In genomic region chr13:43880451-43880850, GRCh38 we compare ENCODE assay signal across 8 cellular contexts. TPM values are rescaled to one million over a fixed set of nuclear protein-coding genes. Genes with fewer than 3 reads are reported as not detected.
DNase-seq lines count a peak whose midpoint lies in the region; ATAC-seq, FAIRE-seq and TF ChIP-seq lines count a peak whose summit lies in the region.

No MANE protein-coding gene starts in this region.

- no peaks in the 10 kb centered on the region for H4K20me1 ChIP-seq in HepG2 (ENCODE audit: insufficient read depth, low read length)

- no peak for TF ChIP-seq EP300 in HepG2 (IDR thresholded peaks at IDR 0.05; ENCODE audit: low read depth in 2 of 2, low read length in 2 of 2)
- TF ChIP-seq EP300 in HepG2 (CRISPR knock-in tag; IDR thresholded peaks at IDR 0.05; ENCODE audit: borderline replicate concordance) = no peak

- H3K27ac ChIP-seq in ascending aorta (no peak overlapping the region), HepG2 (ENCODE audit: extremely low read length, insufficient read depth, low read length) (no peak overlapping the region), thymus (ENCODE audit: low read depth) (no peak overlapping the region)

- no peaks in the 10 kb centered on the region for H3K27me3 ChIP-seq in ascending aorta
- H3K27me3 ChIP-seq in HepG2 (ENCODE audit: control insufficient read depth in 1 of 2, insufficient read depth in 2 of 2, low read length in 2 of 2) = peaks cover 0 to 2% of the 10 kb centered on the region in 2 experiments; a peak in 2 of 5 replicates
- no peaks in the 10 kb centered on the region for H3K27me3 ChIP-seq in thymus (ENCODE audit: control insufficient read depth, insufficient read depth)

- no peak overlapping the region for H2AFZ ChIP-seq in HepG2 (ENCODE audit: low read length)

- H3K4me1 Mint-ChIP-seq in activated naive CD4-positive, alpha-beta T cell treated with anti-CD3 and anti-CD28 coated beads for 36 hours (ENCODE audit: low read depth) = peaks cover 23% of the 10 kb centered on the region

- ATAC-seq in HepG2 = no peak
- ATAC-seq in HG03025 (IDR thresholded peaks at IDR 0.05; ENCODE audit: low FRiP score, unreplicated experiment) = no peak

- in situ Hi-C loops in HepG2 (cut with HindIII; ENCODE audit: extremely low pct_ligation_motif_present, low pct_unique_long_range_greater_than_20kb) = no loop called here

- CTCF ChIA-PET in activated naive CD4-positive, alpha-beta T cell treated with anti-CD3 and anti-CD28 coated beads for 36 hours (lab: Charles Lee) = interaction anchor here (0.6 to 1.4 kb wide), 3 partner anchors 84 to 1451 kb away, joined by 3 read pairs; no protein-coding TSS in a partner anchor
- CTCF ChIA-PET in HepG2 (lab: Yijun Ruan, JAX; ENCODE audit: low intra/inter-chr PET ratio, low total read pairs) = no interaction called here

- H3K4me1 ChIP-seq in ascending aorta (peaks cover 0 to 9% of the 10 kb centered on the region in 2 donors), HepG2 (ENCODE audit: insufficient read depth, low read length) (peaks cover 20% of the 10 kb centered on the region), thymus (ENCODE audit: control insufficient read depth, insufficient read depth, low read length) (peaks cover 7% of the 10 kb centered on the region)

- H3K9me3 Mint-ChIP-seq in activated naive CD4-positive, alpha-beta T cell treated with anti-CD3 and anti-CD28 coated beads for 36 hours = no peaks in the 10 kb centered on the region

- H3K4me3 ChIP-seq in ascending aorta (peak overlapping the region; percentile 87 to 93), HepG2 (replicated peaks in 1 of 3; ENCODE audit: insufficient read depth in 1 of 3, low read depth in 2 of 3, low read length in 3 of 3) (peak overlapping the region; percentile 4 to 83 (median 81); a peak in 4 of 6 replicates), thymus (ENCODE audit: low read length) (peak overlapping the region; percentile 83)

- no peak for TF ChIP-seq RAD21 in HepG2 (CRISPR knock-in tag; IDR thresholded peaks at IDR 0.05)

- peak overlapping the region; percentile 88 for H3K4me3 Mint-ChIP-seq in activated naive CD4-positive, alpha-beta T cell treated with anti-CD3 and anti-CD28 coated beads for 36 hours

- intact Hi-C loops in activated naive CD4-positive, alpha-beta T cell treated with anti-CD3 and anti-CD28 coated beads for 36 hours (cut with micrococcal nuclease) = loop anchor here (5.0 kb wide), 1 partner anchor 697 kb away; the partner anchor contains the start of gene TSC22D1
- intact Hi-C loops in ascending aorta (cut with DNase I) (no loop called here), HepG2 (cut with micrococcal nuclease; ENCODE audit: unreplicated experiment) (no loop called here), posterior vena cava (cut with DNase I) (no loop called here)

- H3K36me3 Mint-ChIP-seq in activated naive CD4-positive, alpha-beta T cell treated with anti-CD3 and anti-CD28 coated beads for 36 hours (ENCODE audit: low read depth) = peaks cover 4% of the 10 kb centered on the region

- POLR2A ChIA-PET in HepG2 (lab: Yijun Ruan, JAX) = interaction anchor here (2.3 kb wide), 1 partner anchor 556 kb away, joined by 9 read pairs; no protein-coding TSS in a partner anchor

- BruUV-seq in HepG2 (replicated peaks; lab: Mats Ljungman, UMichigan) = no TSS peak

- peak overlapping the region; percentile 83 for H3K27ac Mint-ChIP-seq in activated naive CD4-positive, alpha-beta T cell treated with anti-CD3 and anti-CD28 coated beads for 36 hours

- no peaks in the 10 kb centered on the region for H3K79me2 ChIP-seq in HepG2 (ENCODE audit: insufficient read depth, low read length)

- DNase-seq in activated naive CD4-positive, alpha-beta T cell treated with anti-CD3 and anti-CD28 coated beads for 36 hours = no peak
- no peak for DNase-seq in activated naive CD4-positive, alpha-beta T cell treated with anti-CD3 and anti-CD28 coated beads, Interleukin-2, amount 50 U/mL, for 16 hours
- no peak for DNase-seq in ascending aorta (ENCODE audit: low spot score in 2 of 2)
- DNase-seq in HepG2 (ENCODE audit: low spot score) = no peak
- DNase-seq in ecto neural progenitor cell (ENCODE audit: low spot score) = no peak
- no peak for DNase-seq in posterior vena cava (ENCODE audit: low spot score)

- FAIRE-seq in HepG2 (lab: Jason Lieb, UNC) = no peak

- H3K36me3 ChIP-seq in ascending aorta (no peaks in the 10 kb centered on the region), HepG2 (replicated peaks in 1 of 2; ENCODE audit: control insufficient read depth in 1 of 2, insufficient read depth in 2 of 2, low read length in 2 of 2) (no peaks in the 10 kb centered on the region), thymus (ENCODE audit: control insufficient read depth, insufficient read depth) (no peaks in the 10 kb centered on the region)

- H3K27me3 Mint-ChIP-seq in activated naive CD4-positive, alpha-beta T cell treated with anti-CD3 and anti-CD28 coated beads for 36 hours (ENCODE audit: low read depth) = peaks cover 12% of the 10 kb centered on the region

- TF ChIP-seq CTCF in ascending aorta (IDR thresholded peaks at IDR 0.05) (no peak), HepG2 (CRISPR knock-in tag; IDR thresholded peaks at IDR 0.05) (no peak)

- peak overlapping the region; percentile 83 for H3K4me2 ChIP-seq in HepG2 (ENCODE audit: low read depth, low read length)

- TF ChIP-seq POLR2A in HepG2 (IDR thresholded peaks at IDR 0.05; ENCODE audit: insufficient read depth in 1 of 2, low read depth in 2 of 2, low read length in 2 of 2) = no peak

- 73% methylated on average over 9 of the region's 9 CpGs for WGBS in HepG2 (ENCODE audit: low lambda C conversion rate)
- WGBS in thymus = 74% methylated on average over 9 of the region's 9 CpGs

- H3K9me3 ChIP-seq in ascending aorta (no peaks in the 10 kb centered on the region), HepG2 (ENCODE audit: low read length) (no peaks in the 10 kb centered on the region), thymus (ENCODE audit: control insufficient read depth) (no peaks in the 10 kb centered on the region)

- no peak overlapping the region for H3K9ac ChIP-seq in HepG2 (ENCODE audit: insufficient read depth, low read depth, low read length)

TF ChIP-seq in HepG2, 621 proteins besides CTCF, POLR2A, EP300 and RAD21 (continues in another document):
- no peak for TF ChIP-seq IRF2 (CRISPR knock-in tag; IDR thresholded peaks at IDR 0.05)

RNA-seq across cellular contexts. Expression of gene LACC1, which starts 0.7 kb away (rescaled TPM):
- total RNA-seq in activated naive CD4-positive, alpha-beta T cell treated with anti-CD3 and anti-CD28 coated beads for 36 hours = 1 to 10 TPM; 2.3 to 3.1 TPM
- 6.3 TPM for total RNA-seq in ascending aorta
- total RNA-seq in HepG2 (2016; rRNA removed; fragmentation: Illumina TruSeq; extraction: Trizol) = 1.7 and 3.2 TPM in 2 replicates
- total RNA-seq in HepG2 (2016; cell fraction: cytosol; rRNA removed; fragmentation: Illumina TruSeq; extraction: Trizol; ENCODE audit: low read depth) = 0.10 and 0.26 TPM in 2 replicates
- total RNA-seq in HepG2 (2016; cell fraction: insoluble cytoplasmic fraction; rRNA removed; fragmentation: Illumina TruSeq; extraction: Trizol) = 2.1 and 2.9 TPM in 2 replicates
- 0.79 and 0.99 TPM in 2 replicates for total RNA-seq in HepG2 (2016; cell fraction: membrane; rRNA removed; fragmentation: Illumina TruSeq; extraction: Trizol)
- 2.9 and 3.3 TPM in 2 replicates for total RNA-seq in HepG2 (2016; cell fraction: nucleus; rRNA removed; fragmentation: Illumina TruSeq; extraction: Trizol)
- 0.92 and 1.1 TPM in 2 replicates for polyA plus RNA-seq in HepG2 (2011; rRNA removed)
- 0.21 and 0.55 TPM in 2 replicates for polyA plus RNA-seq in HepG2 (2011; cell fraction: cytosol; rRNA removed)
- 0.56 and 1.1 TPM in 2 replicates for polyA plus RNA-seq in HepG2 (2011; cell fraction: nucleus; rRNA removed)
- 0.75 and 1.0 TPM in 2 replicates for polyA plus RNA-seq in HepG2 (2012)
- polyA plus RNA-seq in HepG2 (2016; cell fraction: cytosol; fragmentation: Illumina TruSeq; extraction: Trizol; ENCODE audit: low read depth) = 0.05 and 0.12 TPM in 2 replicates
- 2.6 and 2.8 TPM in 2 replicates for polyA plus RNA-seq in HepG2 (2016; cell fraction: insoluble cytoplasmic fraction; fragmentation: Illumina TruSeq; extraction: Trizol; ENCODE audit: low read depth)
- polyA plus RNA-seq in HepG2 (2016; cell fraction: membrane; fragmentation: Illumina TruSeq; extraction: Trizol; ENCODE audit: low read depth) = 0.14 and 0.38 TPM in 2 replicates
- polyA plus RNA-seq in HepG2 (2016; cell fraction: nucleus; fragmentation: Illumina TruSeq; extraction: Trizol; ENCODE audit: insufficient read depth, low read depth) = 3.3 TPM in 2 replicates
- 0.23 and 0.24 TPM in 2 replicates for polyA minus RNA-seq in HepG2 (2011; rRNA and poly(A)+ RNA removed; ENCODE audit: low replicate concordance)
- polyA minus RNA-seq in HepG2 (2011; cell fraction: cytosol; rRNA and poly(A)+ RNA removed) = 0.35 and 0.59 TPM in 2 replicates
- polyA minus RNA-seq in HepG2 (2011; cell fraction: nucleus; rRNA and poly(A)+ RNA removed) = 2.2 and 2.4 TPM in 2 replicates
- polyA plus RNA-seq in thymus = 10.3 TPM
- 10 to 100 TPM; 12.7 to 13.1 TPM for total RNA-seq in posterior vena cava

RNA-seq across cellular contexts. Expression of gene CCDC122, which starts 0.9 kb away (rescaled TPM):
- 1 to 10 TPM; 2.1 to 2.2 TPM for total RNA-seq in activated naive CD4-positive, alpha-beta T cell treated with anti-CD3 and anti-CD28 coated beads for 36 hours
- total RNA-seq in ascending aorta (0.64 TPM), HepG2 (2016; rRNA removed; fragmentation: Illumina TruSeq; extraction: Trizol) (3.5 and 5.1 TPM in 2 replicates), posterior vena cava (1 to 10 TPM; 5.8 to 9.9 TPM)
- 2.3 and 2.7 TPM in 2 replicates for total RNA-seq in HepG2 (2016; cell fraction: cytosol; rRNA removed; fragmentation: Illumina TruSeq; extraction: Trizol; ENCODE audit: low read depth)
- 3.3 and 4.6 TPM in 2 replicates for total RNA-seq in HepG2 (2016; cell fraction: insoluble cytoplasmic fraction; rRNA removed; fragmentation: Illumina TruSeq; extraction: Trizol)
- 2.4 and 4.3 TPM in 2 replicates for total RNA-seq in HepG2 (2016; cell fraction: membrane; rRNA removed; fragmentation: Illumina TruSeq; extraction: Trizol)
- total RNA-seq in HepG2 (2016; cell fraction: nucleus; rRNA removed; fragmentation: Illumina TruSeq; extraction: Trizol) = 4.2 and 8.5 TPM in 2 replicates
- polyA plus RNA-seq in HepG2 (2011; rRNA removed) (0.32 and 0.37 TPM in 2 replicates), thymus (11.7 TPM)
- polyA plus RNA-seq in HepG2 (2011; cell fraction: cytosol; rRNA removed) = 0.09 and 0.33 TPM in 2 replicates
- polyA plus RNA-seq in HepG2 (2011; cell fraction: nucleus; rRNA removed) = 0.51 and 4.2 TPM in 2 replicates
- polyA plus RNA-seq in HepG2 (2012) = 2.1 and 3.6 TPM in 2 replicates
- polyA plus RNA-seq in HepG2 (2016; cell fraction: cytosol; fragmentation: Illumina TruSeq; extraction: Trizol; ENCODE audit: low read depth) = 1.3 TPM in 2 replicates
- 4.7 and 5.6 TPM in 2 replicates for polyA plus RNA-seq in HepG2 (2016; cell fraction: insoluble cytoplasmic fraction; fragmentation: Illumina TruSeq; extraction: Trizol; ENCODE audit: low read depth)
- polyA plus RNA-seq in HepG2 (2016; cell fraction: membrane; fragmentation: Illumina TruSeq; extraction: Trizol; ENCODE audit: low read depth) = 2.0 and 4.1 TPM in 2 replicates
- 5.6 and 6.8 TPM in 2 replicates for polyA plus RNA-seq in HepG2 (2016; cell fraction: nucleus; fragmentation: Illumina TruSeq; extraction: Trizol; ENCODE audit: insufficient read depth, low read depth)
- polyA minus RNA-seq in HepG2 (2011; rRNA and poly(A)+ RNA removed; ENCODE audit: low replicate concordance) = 0.36 and 2.0 TPM in 2 replicates
- polyA minus RNA-seq in HepG2 (2011; cell fraction: cytosol; rRNA and poly(A)+ RNA removed) = 0.59 and 2.5 TPM in 2 replicates
- polyA minus RNA-seq in HepG2 (2011; cell fraction: nucleus; rRNA and poly(A)+ RNA removed) = 3.2 and 6.8 TPM in 2 replicates
